In genomic region chr12:66823857-66824570, GRCh38 we compare ENCODE assay signal across 12 cellular contexts.
A peak's percentile ranks its signal among the peaks of the same experiment; 100 is the strongest.
DNase-seq lines count a peak whose midpoint lies in the region; ATAC-seq and TF ChIP-seq lines count a peak whose summit lies in the region.
"Had no signal": no experiment of that assay in that cellular context is flagged by ENCODE, and none has a peak within 500 bp of the region (broad histone marks: within the 10 kb centered on the region; RNA-seq: fewer than 3 reads in every experiment).

No MANE protein-coding gene starts in this region.

- no peak overlapping the region for H3K27ac Mint-ChIP-seq in activated CD8-positive, alpha-beta T cell treated with anti-CD3 and anti-CD28 coated beads, Interleukin-2, amount 10 ng/mL, durations not matched to agents 7 days and 5 days
- no peak overlapping the region for H3K27ac Mint-ChIP-seq in activated T-cell treated with anti-CD3 and anti-CD28 coated beads, Interleukin-2, amount 50 U/mL, for 24 hours
- H3K27ac Mint-ChIP-seq: CD14-positive monocyte had no signal

- CTCF ChIA-PET in A673 (lab: Charles Lee), result no interaction called here
- CTCF ChIA-PET in activated CD8-positive, alpha-beta T cell treated with anti-CD3 and anti-CD28 coated beads, Interleukin-2, amount 10 ng/mL, durations not matched to agents 7 days and 5 days (lab: Charles Lee), result interaction anchor here (0.8 to 1.7 kb wide), 2 partner anchors 13 to 16 kb away, joined by 3 read pairs; no protein-coding TSS in a partner anchor

- no peak overlapping the region for H3K27ac ChIP-seq in A673 (ENCODE audit: low read depth, low read length, poor library complexity, severe bottlenecking)

- no peaks in the 10 kb centered on the region for H3K9me3 Mint-ChIP-seq in activated CD8-positive, alpha-beta T cell treated with anti-CD3 and anti-CD28 coated beads, Interleukin-2, amount 10 ng/mL, durations not matched to agents 7 days and 5 days (ENCODE audit: insufficient read depth)
- no peaks in the 10 kb centered on the region for H3K9me3 Mint-ChIP-seq in activated T-cell treated with anti-CD3 and anti-CD28 coated beads, Interleukin-2, amount 50 U/mL, for 24 hours

- TF ChIP-seq CTCF in A673 (conservative IDR thresholded peaks at IDR 0.05; ENCODE audit: low read depth, low read length), result no peak

- in situ Hi-C loops in SK-MEL-5 (cut with HindIII; ENCODE audit: low pct_unique_long_range_greater_than_20kb, low sequenced_read_pairs), result no loop called here

- H3K4me1 ChIP-seq in A673 (ENCODE audit: insufficient read depth, low read length, poor library complexity, severe bottlenecking), result no peaks in the 10 kb centered on the region

- H3K4me3 Mint-ChIP-seq in activated CD8-positive, alpha-beta T cell treated with anti-CD3 and anti-CD28 coated beads, Interleukin-2, amount 10 ng/mL, durations not matched to agents 7 days and 5 days, result no peak overlapping the region
- H3K4me3 Mint-ChIP-seq in activated T-cell treated with anti-CD3 and anti-CD28 coated beads, Interleukin-2, amount 50 U/mL, for 24 hours, result no peak overlapping the region
- H3K4me3 Mint-ChIP-seq: CD14-positive monocyte had no signal

- H3K27me3 Mint-ChIP-seq in activated CD8-positive, alpha-beta T cell treated with anti-CD3 and anti-CD28 coated beads, Interleukin-2, amount 10 ng/mL, durations not matched to agents 7 days and 5 days (ENCODE audit: low read depth), result no peaks in the 10 kb centered on the region
- H3K27me3 Mint-ChIP-seq in activated T-cell treated with anti-CD3 and anti-CD28 coated beads, Interleukin-2, amount 50 U/mL, for 24 hours, result no peaks in the 10 kb centered on the region

- BruUV-seq in A673 (replicated peaks; lab: Mats Ljungman, UMichigan), result no TSS peak

- peaks cover 4% of the 10 kb centered on the region for H3K27me3 ChIP-seq in A673 (replicated peaks; ENCODE audit: insufficient read depth, low read depth, low read length, poor library complexity)

- no peaks in the 10 kb centered on the region for H3K36me3 ChIP-seq in A673 (ENCODE audit: insufficient read depth, low read length, poor library complexity, severe bottlenecking)

- no peak for ATAC-seq in activated CD8-positive, alpha-beta T cell treated with anti-CD3 and anti-CD28 coated beads, Interleukin-2, amount 10 ng/mL, durations not matched to agents 7 days and 5 days

- peaks cover 5% of the 10 kb centered on the region for H3K36me3 Mint-ChIP-seq in activated CD8-positive, alpha-beta T cell treated with anti-CD3 and anti-CD28 coated beads, Interleukin-2, amount 10 ng/mL, durations not matched to agents 7 days and 5 days (ENCODE audit: low read depth)
- H3K36me3 Mint-ChIP-seq in activated T-cell treated with anti-CD3 and anti-CD28 coated beads, Interleukin-2, amount 50 U/mL, for 24 hours (ENCODE audit: low read depth), result no peaks in the 10 kb centered on the region
- H3K36me3 Mint-ChIP-seq: CD14-positive monocyte had no signal

- DNase-seq in A673 (ENCODE audit: low spot score), result peak; percentile 3
- peak; percentile 56 for DNase-seq in HT-29 (ENCODE audit: low spot score)
- DNase-seq in SK-MEL-5 (ENCODE audit: low read depth, low spot score), result peak; percentile 98
- peak; percentile 96 for DNase-seq in islet precursor cell
- no peak for DNase-seq in activated CD8-positive, alpha-beta T cell treated with anti-CD3 and anti-CD28 coated beads, Interleukin-2, amount 10 ng/mL, durations not matched to agents 7 days and 5 days
- DNase-seq in activated T-cell treated with anti-CD3 and anti-CD28 coated beads, Interleukin-2, amount 50 U/mL, for 24 hours, result no peak
- no peak for DNase-seq in NCI-H1436 (lab: John Stamatoyannopoulos, UW)
- no peak for DNase-seq in activated naive CD4-positive, alpha-beta T cell treated with anti-CD3 and anti-CD28 coated beads, Interleukin-2, amount 50 U/mL, for 16 hours
- DNase-seq: activated T-cell treated with anti-CD3 and anti-CD28 coated beads, Interleukin-2, amount 50 U/mL, for 48 hours; NCI-H1694; occipital lobe had no signal

- no peak overlapping the region for H3K4me3 ChIP-seq in A673 (ENCODE audit: low read depth, low read length, poor library complexity, severe bottlenecking)

- H3K4me1 Mint-ChIP-seq in activated CD8-positive, alpha-beta T cell treated with anti-CD3 and anti-CD28 coated beads, Interleukin-2, amount 10 ng/mL, durations not matched to agents 7 days and 5 days (ENCODE audit: low read depth), result peaks cover 11% of the 10 kb centered on the region
- peaks cover 6% of the 10 kb centered on the region for H3K4me1 Mint-ChIP-seq in activated T-cell treated with anti-CD3 and anti-CD28 coated beads, Interleukin-2, amount 50 U/mL, for 24 hours (ENCODE audit: low read depth)
- H3K4me1 Mint-ChIP-seq: CD14-positive monocyte had no signal

- POLR2A ChIA-PET in A673 (lab: Charles Lee; ENCODE audit: low non-redundant PET), result no interaction called here
- POLR2A ChIA-PET in activated CD8-positive, alpha-beta T cell treated with anti-CD3 and anti-CD28 coated beads, Interleukin-2, amount 10 ng/mL, durations not matched to agents 7 days and 5 days (lab: Charles Lee), result no interaction called here

- no peaks in the 10 kb centered on the region for H3K9me3 ChIP-seq in A673 (ENCODE audit: low read depth, low read length, poor library complexity, severe bottlenecking)

- intact Hi-C loops in A673 (cut with micrococcal nuclease; ENCODE audit: unreplicated experiment), result no loop called here

Comparison
In these comparisons a context has a peak if more than half of its experiments do, and no peak if none do; other contexts are left out.
1. DNase-seq: peak in A673 (single experiment), HT-29 (single experiment), SK-MEL-5 (single experiment) and islet precursor cell (single experiment); none in activated CD8-positive, alpha-beta T cell treated with anti-CD3 and anti-CD28 coated beads, Interleukin-2, amount 10 ng/mL, durations not matched to agents 7 days and 5 days (single experiment), activated T-cell treated with anti-CD3 and anti-CD28 coated beads, Interleukin-2, amount 50 U/mL, for 24 hours (single experiment), NCI-H1436 (single experiment) and activated naive CD4-positive, alpha-beta T cell treated with anti-CD3 and anti-CD28 coated beads, Interleukin-2, amount 50 U/mL, for 16 hours (single experiment).